In genomic region chr18:13982136-13982535, GRCh38 we compare ENCODE assay signal across 24 cellular contexts.
DNase-seq lines count a peak whose midpoint lies in the region; ATAC-seq, FAIRE-seq and TF ChIP-seq lines count a peak whose summit lies in the region.
"Had no signal": no experiment of that assay in that cellular context is flagged by ENCODE, and none has a peak within 500 bp of the region (broad histone marks: within the 10 kb centered on the region; RNA-seq: fewer than 3 reads in every experiment).

No MANE protein-coding gene starts in this region.

- no peaks in the 10 kb centered on the region for H3K4me1 ChIP-seq in pancreas
- H3K4me1 ChIP-seq: left lung had no signal

- H3K36me3 ChIP-seq in WERI-Rb-1, result no peaks in the 10 kb centered on the region
- H3K36me3 ChIP-seq in pancreas, result no peaks in the 10 kb centered on the region
- H3K36me3 ChIP-seq: left lung had no signal

- no peak overlapping the region for H3K27ac ChIP-seq in WERI-Rb-1
- no peak overlapping the region for H3K27ac ChIP-seq in pancreas
- H3K27ac ChIP-seq: KMS-11, left lung, RWPE1 had no signal

- FAIRE-seq in pancreas (lab: Jason Lieb, UNC) (no peak), HTR-8/SVneo (lab: Jason Lieb, UNC) (no peak)
- FAIRE-seq: GM19239 had no signal

- peak; percentile 13 for DNase-seq in DMS114 treated with DMSO at 0.1 percent for 48 hours (lab: John Stamatoyannopoulos, UW; ENCODE audit: unreplicated experiment)
- DNase-seq in KBM-7, result peak; percentile 19
- no peak for DNase-seq in WERI-Rb-1
- DNase-seq in islet precursor cell, result peak; percentile 81
- DNase-seq in pancreas, result no peak
- no peak for DNase-seq in HTR-8/SVneo (ENCODE audit: insufficient read length, low spot score)
- DNase-seq in stimulated activated CD4-positive, alpha-beta T cell treated with anti-CD3 and anti-CD28 coated beads, Interleukin-12 subunit alpha, Interleukin-12 subunit beta, amount 100 ng/mL, for 4 hours, result no peak
- DNase-seq: activated CD4-positive, alpha-beta T cell treated with anti-CD3 and anti-CD28 coated beads, Interleukin-2, amount 50 U/mL, for 48 hours; activated CD4-positive, CD25-positive, alpha-beta regulatory T cell; activated CD8-positive, alpha-beta memory T cell treated with anti-CD3 and anti-CD28 coated beads, Interleukin-2, amount 50 U/mL, for 4 hours; anterior cingulate cortex; Calu3; HFFc6; left lung; NCI-H146; NCI-H524 treated with DMSO at 0.1 percent for 48 hours; stimulated activated naive CD8-positive, alpha-beta T cell treated with anti-CD3 and anti-CD28 coated beads, Interleukin-15, Interleukin-2, amounts not matched to agents 100 U/mL and 50 U/mL, for 24 hours; T-helper 9 cell had no signal

- H3K9me3 ChIP-seq in WERI-Rb-1 (ENCODE audit: severe bottlenecking), result no peaks in the 10 kb centered on the region
- no peaks in the 10 kb centered on the region for H3K9me3 ChIP-seq in pancreas
- H3K9me3 ChIP-seq: left lung had no signal

- H3K27me3 ChIP-seq in WERI-Rb-1 (ENCODE audit: insufficient read depth, low read depth, severe bottlenecking) (peaks cover 25% of the 10 kb centered on the region), pancreas (no peaks in the 10 kb centered on the region)

- WGBS in pancreas, 2 donors, result 32 to 47% methylated on average over 4 of the region's 4 CpGs

- intact Hi-C loops in pancreas (cut with DNase I), result no loop called here

- in situ Hi-C loops in KBM-7 (cut with MboI; ENCODE audit: low pct_unique_long_range_greater_than_20kb, low sequenced_read_pairs), result no loop called here

- ATAC-seq in pancreas, result no peak
- no peak for ATAC-seq in GM18868 (IDR thresholded peaks at IDR 0.05; ENCODE audit: unreplicated experiment)
- ATAC-seq: activated naive CD4-positive, alpha-beta T cell treated with anti-CD3 and anti-CD28 coated beads, Interleukin-2, amount 50 U/mL, for 72 hours; left lung; sciatic nerve; stimulated activated naive CD8-positive, alpha-beta T cell treated with anti-CD3 and anti-CD28 coated beads, Interleukin-15, Interleukin-2, amounts not matched to agents 100 U/mL and 50 U/mL, for 24 hours had no signal

- H3K4me3 ChIP-seq in WERI-Rb-1 (ENCODE audit: low read depth, low read length), result no peak overlapping the region
- H3K4me3 ChIP-seq in pancreas, result no peak overlapping the region
- H3K4me3 ChIP-seq: left lung had no signal

- TF ChIP-seq CTCF in WERI-Rb-1 (IDR thresholded peaks at IDR 0.05; ENCODE audit: low read depth, low read length), result peak; percentile 25
- no peak for TF ChIP-seq CTCF in pancreas (IDR thresholded peaks at IDR 0.05)

Comparison
In these comparisons a context has a peak if more than half of its experiments do, and no peak if none do; other contexts are left out.
1. DNase-seq: peak in DMS114 treated with DMSO at 0.1 percent for 48 hours (single experiment), KBM-7 (single experiment) and islet precursor cell (single experiment); none in WERI-Rb-1 (single experiment), pancreas (0 of 6), HTR-8/SVneo (single experiment) and stimulated activated CD4-positive, alpha-beta T cell treated with anti-CD3 and anti-CD28 coated beads, Interleukin-12 subunit alpha, Interleukin-12 subunit beta, amount 100 ng/mL, for 4 hours (single experiment).